Comparison of ENCODE assay signal across 11 cellular contexts in genomic region chr12:64627781-64628180, GRCh38. TPM values are rescaled to one million over a fixed set of nuclear protein-coding genes. Genes with fewer than 3 reads are reported as not detected.
DNase-seq lines count a peak whose midpoint lies in the region; ATAC-seq, FAIRE-seq and TF ChIP-seq lines count a peak whose summit lies in the region.
"Had no signal": no experiment of that assay in that cellular context is flagged by ENCODE, and none has a peak within 500 bp of the region (broad histone marks: within the 10 kb centered on the region; RNA-seq: fewer than 3 reads in every experiment).

No MANE protein-coding gene starts in this region.

- H4K20me1 ChIP-seq in endothelial cell of umbilical vein (replicated peaks; ENCODE audit: control insufficient read depth, extremely low read depth, insufficient read depth, low read length) = no peaks in the 10 kb centered on the region

- H3K4me2 ChIP-seq in endothelial cell of umbilical vein (ENCODE audit: insufficient read depth, low read length) = peak overlapping the region; percentile 21

- no peak overlapping the region for H3K9ac ChIP-seq in endothelial cell of umbilical vein (replicated peaks; ENCODE audit: extremely low read depth, insufficient read depth, low read length)

- H3K79me2 ChIP-seq in endothelial cell of umbilical vein (ENCODE audit: control insufficient read depth, insufficient read depth, low read length) = peaks cover 79% of the 10 kb centered on the region

- H3K36me3 ChIP-seq in endothelial cell of umbilical vein (ENCODE audit: control insufficient read depth in 2 of 2, extremely low read depth in 1 of 2, insufficient read depth in 2 of 2, low read length in 2 of 2) = no peaks in the 10 kb centered on the region

- H3K9me3 ChIP-seq in endothelial cell of umbilical vein (replicated peaks; ENCODE audit: control insufficient read depth, insufficient read depth, low read length) = no peaks in the 10 kb centered on the region

- dilution Hi-C loops in endothelial cell of umbilical vein (cut with MboI; ENCODE audit: extremely low pct_ligation_motif_present, low sequenced_read_pairs) = no loop called here

- intact Hi-C loops in endothelial cell of umbilical vein (cut with micrococcal nuclease) = no loop called here

- no peak for FAIRE-seq in endothelial cell of umbilical vein (lab: Jason Lieb, UNC)

- H2AFZ ChIP-seq in endothelial cell of umbilical vein (ENCODE audit: low read depth, low read length) = no peak overlapping the region

- TF ChIP-seq CTCF in endothelial cell of umbilical vein (IDR thresholded peaks at IDR 0.05; ENCODE audit: extremely low read depth in 1 of 2, insufficient read depth in 1 of 2, low read depth in 1 of 2, low read length in 2 of 2) = no peak

- BruUV-seq in endothelial cell of umbilical vein (replicated peaks; lab: Mats Ljungman, UMichigan) = no TSS peak

- ATAC-seq in GM18868 (IDR thresholded peaks at IDR 0.05; ENCODE audit: unreplicated experiment) = no peak

- H3K9me1 ChIP-seq in endothelial cell of umbilical vein (replicated peaks; ENCODE audit: control insufficient read depth, extremely low read depth, insufficient read depth, low read length) = no peaks in the 10 kb centered on the region

- POLR2A ChIA-PET in endothelial cell of umbilical vein (lab: Charles Lee) = no interaction called here

- no peak for TF ChIP-seq POLR2A in endothelial cell of umbilical vein (IDR thresholded peaks at IDR 0.05; ENCODE audit: low read depth, low read length)

- CTCF ChIA-PET in endothelial cell of umbilical vein (lab: Charles Lee) = interaction anchor here (0.7 to 2.7 kb wide), 5 partner anchors 13 to 91 kb away, joined by 3 to 10 read pairs (median 4); no protein-coding TSS in a partner anchor

- peaks cover 56% of the 10 kb centered on the region for H3K4me1 ChIP-seq in endothelial cell of umbilical vein (ENCODE audit: control insufficient read depth, extremely low read depth, insufficient read depth, low read length)

- H3K27ac ChIP-seq in endothelial cell of umbilical vein (ENCODE audit: insufficient read depth, low read depth, low read length) = peak overlapping the region; percentile 45

- no peak overlapping the region for H3K4me3 ChIP-seq in endothelial cell of umbilical vein (replicated peaks in 1 of 3; ENCODE audit: insufficient read depth in 1 of 3, low read depth in 1 of 3, low read length in 3 of 3)
- H3K4me3 ChIP-seq: skin epidermis had no signal

- DNase-seq in AG20443 (ENCODE audit: low spot score) (peak; percentile 71), NCI-H446 treated with DMSO at 0.1 percent for 48 hours (lab: John Stamatoyannopoulos, UW) (peak; percentile 18), endothelial cell of umbilical vein (ENCODE audit: low read depth, low spot score) (peak; percentile 34), non-pigmented ciliary epithelial cell (ENCODE audit: low read depth) (peak; percentile 76), HT-29 (ENCODE audit: low spot score) (no peak), NCI-H2107 treated with DMSO at 0.1 percent for 48 hours (lab: John Stamatoyannopoulos, UW; ENCODE audit: unreplicated experiment) (no peak), DMS53 (lab: John Stamatoyannopoulos, UW) (no peak)
- DNase-seq: activated CD4-positive, alpha-beta T cell treated with anti-CD3 and anti-CD28 coated beads for 4 hours; MV-4-11 had no signal

- H3K27me3 ChIP-seq in endothelial cell of umbilical vein (ENCODE audit: control insufficient read depth in 2 of 2, insufficient read depth in 2 of 2, low read length in 2 of 2) = no peaks in the 10 kb centered on the region

TF ChIP-seq in endothelial cell of umbilical vein, 7 proteins besides CTCF, POLR2A, EP300 and RAD21:
- TF ChIP-seq EZH2 (IDR thresholded peaks at IDR 0.05; ENCODE audit: borderline replicate concordance, low read depth, low read length, severe bottlenecking) = no peak
- no peak for TF ChIP-seq MAX (IDR thresholded peaks at IDR 0.05; ENCODE audit: insufficient read depth, insufficient read length)
- peak; percentile 35 for TF ChIP-seq FOS (IDR thresholded peaks at IDR 0.05; ENCODE audit: borderline replicate concordance, insufficient read depth, low read length)
TF ChIP-seq in endothelial cell of umbilical vein: peak in this region for 1.

RNA-seq across cellular contexts. Expression of gene RASSF3, which starts 17.5 kb away (rescaled TPM):
- total RNA-seq in endothelial cell of umbilical vein = 60.0 and 60.8 TPM in 2 replicates
- polyA plus RNA-seq in endothelial cell of umbilical vein = 16.8 and 20.2 TPM in 2 replicates
- polyA plus RNA-seq in endothelial cell of umbilical vein (2011; cell fraction: cytosol; rRNA removed) = 24.4 and 24.6 TPM in 2 replicates
- polyA plus RNA-seq in endothelial cell of umbilical vein (2011; cell fraction: nucleus; rRNA removed) = 18.0 and 20.9 TPM in 2 replicates
- polyA plus RNA-seq in endothelial cell of umbilical vein (2012) = 42.8 and 47.2 TPM in 2 replicates
- 44.7 and 53.7 TPM in 2 replicates for polyA minus RNA-seq in endothelial cell of umbilical vein
- 20.9 TPM for polyA minus RNA-seq in endothelial cell of umbilical vein (2011; cell fraction: cytosol; rRNA and poly(A)+ RNA removed)
- polyA minus RNA-seq in endothelial cell of umbilical vein (2011; cell fraction: nucleus; rRNA and poly(A)+ RNA removed) = 11.6 and 16.9 TPM in 2 replicates
- total RNA-seq in HT-29 (2014; rRNA removed; shearing (Covaris generic)) = 41.2 and 41.9 TPM in 2 replicates

Comparison
In these comparisons a context has a peak if more than half of its experiments do, and no peak if none do; other contexts are left out.
1. DNase-seq: peak in AG20443 (single experiment), NCI-H446 treated with DMSO at 0.1 percent for 48 hours (single experiment), endothelial cell of umbilical vein (single experiment) and non-pigmented ciliary epithelial cell (single experiment); none in HT-29 (single experiment), NCI-H2107 treated with DMSO at 0.1 percent for 48 hours (single experiment) and DMS53 (single experiment).